ENCODE assay signal across 2 cellular contexts in genomic region chr11:65452806-65453490, GRCh38.
TF ChIP-seq lines count a peak whose summit lies in the region.

No MANE protein-coding gene starts in this region.

TF ChIP-seq in endothelial cell of umbilical vein, 7 proteins besides CTCF, POLR2A, EP300 and RAD21 (continued from another document):
- TF ChIP-seq MAX (IDR thresholded peaks at IDR 0.05; ENCODE audit: insufficient read depth, insufficient read length) (no peak), MYC (IDR thresholded peaks at IDR 0.05; ENCODE audit: low read depth, low read length) (no peak), FOS (IDR thresholded peaks at IDR 0.05; ENCODE audit: borderline replicate concordance, insufficient read depth, low read length) (no peak), EZH2 (IDR thresholded peaks at IDR 0.05; ENCODE audit: borderline replicate concordance, low read depth, low read length, severe bottlenecking) (no peak)

TF ChIP-seq in WTC11, 78 proteins besides CTCF, POLR2A, EP300 and RAD21 (continued from another document):
- no peak for TF ChIP-seq ZBTB21 (CRISPR knock-in tag; IDR thresholded peaks at IDR 0.05; ENCODE audit: borderline replicate concordance)
- TF ChIP-seq ZNF232 (CRISPR knock-in tag; IDR thresholded peaks at IDR 0.05) = no peak
- no peak for TF ChIP-seq RORB (CRISPR knock-in tag; IDR thresholded peaks at IDR 0.05)
- no peak for TF ChIP-seq TEAD1 (CRISPR knock-in tag; IDR thresholded peaks at IDR 0.05)
- no peak for TF ChIP-seq ARID4B (CRISPR knock-in tag; IDR thresholded peaks at IDR 0.05; ENCODE audit: borderline replicate concordance)
- TF ChIP-seq ELF4 (CRISPR knock-in tag; IDR thresholded peaks at IDR 0.05; ENCODE audit: low read depth) = no peak
- no peak for TF ChIP-seq ZNF671 (CRISPR knock-in tag; IDR thresholded peaks at IDR 0.05)
- TF ChIP-seq NFATC4 (CRISPR knock-in tag; IDR thresholded peaks at IDR 0.05) = no peak
- TF ChIP-seq CBFB (CRISPR knock-in tag; IDR thresholded peaks at IDR 0.05; ENCODE audit: low read depth) = no peak
- no peak for TF ChIP-seq TCF7 (CRISPR knock-in tag; IDR thresholded peaks at IDR 0.05; ENCODE audit: low read depth)
- no peak for TF ChIP-seq ZNF396 (CRISPR knock-in tag; IDR thresholded peaks at IDR 0.05; ENCODE audit: borderline replicate concordance)
- TF ChIP-seq ZBTB43 (CRISPR knock-in tag; IDR thresholded peaks at IDR 0.05) = no peak
- TF ChIP-seq FOXP1 (CRISPR knock-in tag; IDR thresholded peaks at IDR 0.05; ENCODE audit: borderline replicate concordance) = no peak
